In genomic region chr21:25563399-25564116, GRCh38 we compare ENCODE assay signal across 9 cellular contexts. TPM values are rescaled to one million over a fixed set of nuclear protein-coding genes. Genes with fewer than 3 reads are reported as not detected.
DNase-seq lines count a peak whose midpoint lies in the region; ATAC-seq and TF ChIP-seq lines count a peak whose summit lies in the region.
"Had no signal": no experiment of that assay in that cellular context is flagged by ENCODE, and none has a peak within 500 bp of the region (broad histone marks: within the 10 kb centered on the region; RNA-seq: fewer than 3 reads in every experiment).

No MANE protein-coding gene starts in this region.

- POLR2A ChIA-PET in activated CD4-positive, alpha-beta memory T cell treated with anti-CD3 and anti-CD28 coated beads for 36 hours (lab: Charles Lee) = interaction anchor here (1.0 to 7.2 kb wide), 14 partner anchors 11 to 167 kb away, joined by 3 to 250 read pairs (median 14); no protein-coding TSS in a partner anchor

- peak overlapping the region; percentile 80 for H3K4me3 Mint-ChIP-seq in activated CD4-positive, alpha-beta memory T cell treated with anti-CD3 and anti-CD28 coated beads for 36 hours
- peak overlapping the region; percentile 64 for H3K4me3 Mint-ChIP-seq in neural crest cell

- TF ChIP-seq EP300 in ovary (IDR thresholded peaks at IDR 0.05) = no peak

- H3K27me3 ChIP-seq in ovary = no peaks in the 10 kb centered on the region

- TF ChIP-seq CTCF in neural crest cell (conservative IDR thresholded peaks at IDR 0.05) (no peak), ovary (IDR thresholded peaks at IDR 0.05) (no peak)

- WGBS in ovary, 3 donors = 53 to 76% (median 69%) methylated on average over 3 of the region's 3 CpGs

- CTCF ChIA-PET in activated CD4-positive, alpha-beta memory T cell treated with anti-CD3 and anti-CD28 coated beads for 36 hours (lab: Charles Lee) = interaction anchor here (0.6 to 1.4 kb wide), 3 partner anchors 10 to 76 kb away, joined by 3 to 6 read pairs (median 4); no protein-coding TSS in a partner anchor

- H3K4me1 Mint-ChIP-seq in activated CD4-positive, alpha-beta memory T cell treated with anti-CD3 and anti-CD28 coated beads for 36 hours (ENCODE audit: low read depth) = peaks cover 53% of the 10 kb centered on the region
- peaks cover 9% of the 10 kb centered on the region for H3K4me1 Mint-ChIP-seq in neural crest cell

- H3K4me1 ChIP-seq in ovary (ENCODE audit: insufficient read depth) = no peaks in the 10 kb centered on the region

- intact Hi-C loops in activated CD4-positive, alpha-beta memory T cell treated with anti-CD3 and anti-CD28 coated beads for 36 hours (cut with micrococcal nuclease) = loop anchor here (1.0 kb wide), 2 partner anchors 10 to 53 kb away; no protein-coding TSS in a partner anchor
- intact Hi-C loops in ovary (cut with DNase I) = no loop called here

- no peaks in the 10 kb centered on the region for H3K9me3 ChIP-seq in ovary

- no peaks in the 10 kb centered on the region for H3K9me3 Mint-ChIP-seq in activated CD4-positive, alpha-beta memory T cell treated with anti-CD3 and anti-CD28 coated beads for 36 hours
- peaks cover 3% of the 10 kb centered on the region for H3K9me3 Mint-ChIP-seq in neural crest cell

- peak; percentile 75 for DNase-seq in activated CD4-positive, alpha-beta memory T cell treated with anti-CD3 and anti-CD28 coated beads for 36 hours
- DNase-seq in neural crest cell (ENCODE audit: low read depth, low spot score) = no peak
- DNase-seq in ovary = no peak
- DNase-seq in SW480 (ENCODE audit: low spot score) = no peak
- DNase-seq in AG08395 (ENCODE audit: low spot score) = no peak

- ATAC-seq in GM18498 (IDR thresholded peaks at IDR 0.05; ENCODE audit: unreplicated experiment) (peak; percentile 30), HG03460 (IDR thresholded peaks at IDR 0.05; ENCODE audit: unreplicated experiment) (peak; percentile 22), GM21390 (IDR thresholded peaks at IDR 0.05; ENCODE audit: unreplicated experiment) (no peak)

- H3K36me3 Mint-ChIP-seq in activated CD4-positive, alpha-beta memory T cell treated with anti-CD3 and anti-CD28 coated beads for 36 hours = peaks cover 62% of the 10 kb centered on the region
- peaks cover 2% of the 10 kb centered on the region for H3K36me3 Mint-ChIP-seq in neural crest cell (ENCODE audit: low read depth)

- peak overlapping the region; percentile 94 for H3K27ac Mint-ChIP-seq in activated CD4-positive, alpha-beta memory T cell treated with anti-CD3 and anti-CD28 coated beads for 36 hours
- H3K27ac Mint-ChIP-seq in neural crest cell (ENCODE audit: unreplicated experiment) = no peak overlapping the region

- no peak for TF ChIP-seq POLR2A in ovary (IDR thresholded peaks at IDR 0.05)

- no peak overlapping the region for H3K27ac ChIP-seq in ovary
- H3K27ac ChIP-seq: SK-N-MC had no signal

- no peaks in the 10 kb centered on the region for H3K36me3 ChIP-seq in ovary

- no peak overlapping the region for H3K4me3 ChIP-seq in ovary
- H3K4me3 ChIP-seq: SK-N-MC had no signal

- H3K27me3 Mint-ChIP-seq in activated CD4-positive, alpha-beta memory T cell treated with anti-CD3 and anti-CD28 coated beads for 36 hours = no peaks in the 10 kb centered on the region
- peaks cover 26% of the 10 kb centered on the region for H3K27me3 Mint-ChIP-seq in neural crest cell (ENCODE audit: low read depth)

RNA-seq across cellular contexts. Expression of gene MRPL39, which starts 43.7 kb away (rescaled TPM):
- 10 to 100 TPM; 71.7 to 73.6 TPM for total RNA-seq in activated CD4-positive, alpha-beta memory T cell treated with anti-CD3 and anti-CD28 coated beads for 36 hours
- 36.5 and 39.0 TPM in 2 replicates for total RNA-seq in neural crest cell
- total RNA-seq in ovary = 10 to 100 TPM; 15.3 to 22.7 (median 19.0) TPM
- polyA plus RNA-seq in ovary = 10 to 100 TPM; 18.4 to 26.3 TPM
